In genomic region chr20:2873747-2874041, GRCh38 we compare ENCODE assay signal across 8 cellular contexts. TPM values are rescaled to one million over a fixed set of nuclear protein-coding genes. Genes with fewer than 3 reads are reported as not detected.
DNase-seq lines count a peak whose midpoint lies in the region; ATAC-seq and TF ChIP-seq lines count a peak whose summit lies in the region.

No MANE protein-coding gene starts in this region.

- peak overlapping the region; percentile 83 to 90 (median 86) for H3K4me3 Mint-ChIP-seq in brain

- H3K36me3 Mint-ChIP-seq in brain, result peaks cover 16% of the 10 kb centered on the region

- peaks cover 61% of the 10 kb centered on the region for H3K4me1 Mint-ChIP-seq in brain

- DNase-seq in SK-MEL-5 (ENCODE audit: low read depth, low spot score), result peak; percentile 41
- DNase-seq in left colon, result peak; percentile 43 to 71
- peak; percentile 58 for DNase-seq in stimulated activated CD4-positive, alpha-beta T cell treated with anti-CD3 and anti-CD28 coated beads, Interleukin-4, amount 100 ng/mL, for 1 hour
- DNase-seq in COLO829 (ENCODE audit: low spot score), result no peak
- DNase-seq in kidney glomerular epithelial cell (lab: John Stamatoyannopoulos, UW), result no peak

- H3K9me3 Mint-ChIP-seq in brain, result peaks cover 0 to 2% (median 0%) of the 10 kb centered on the region in 5 experiments

- peak; percentile 34 for ATAC-seq in GM18868 (IDR thresholded peaks at IDR 0.05; ENCODE audit: unreplicated experiment)
- peak; percentile 36 for ATAC-seq in HG03025 (IDR thresholded peaks at IDR 0.05; ENCODE audit: low FRiP score, unreplicated experiment)
- ATAC-seq in left colon, result no peak

- peak overlapping the region; percentile 65 to 87 (median 79) for H3K27ac Mint-ChIP-seq in brain

- no peak for TF ChIP-seq CTCF in brain (conservative IDR thresholded peaks at IDR 0.05)

- intact Hi-C loops in left colon (cut with DNase I, micrococcal nuclease), result no loop called here

- in situ Hi-C loops in SK-MEL-5 (cut with HindIII; ENCODE audit: low pct_unique_long_range_greater_than_20kb, low sequenced_read_pairs), result no loop called here

- H3K27me3 Mint-ChIP-seq in brain, result peaks cover 8% of the 10 kb centered on the region

RNA-seq across cellular contexts. Expression of gene PTPRA, which starts 0.4 kb away (rescaled TPM):
- total RNA-seq in SK-MEL-5 (2014; rRNA removed; shearing (Covaris generic)), result 35.2 and 45.5 TPM in 2 replicates
- polyA plus RNA-seq in SK-MEL-5 (2015; cell fraction: cytosol; rRNA removed), result 72.5 and 97.8 TPM in 2 replicates
- polyA plus RNA-seq in SK-MEL-5 (2015; cell fraction: nucleus; rRNA removed), result 116 and 127 TPM in 2 replicates
- 101 TPM for polyA plus RNA-seq in brain (ENCODE audit: insufficient read depth, low read depth, low replicate concordance)
- 10 to 100 TPM; 41.4 to 55.5 TPM for total RNA-seq in left colon

RNA-seq across cellular contexts. Expression of gene VPS16, which starts 33.1 kb away (rescaled TPM):
- total RNA-seq in SK-MEL-5 (2014; rRNA removed; shearing (Covaris generic)), result 39.0 and 39.7 TPM in 2 replicates
- 31.8 and 39.7 TPM in 2 replicates for polyA plus RNA-seq in SK-MEL-5 (2015; cell fraction: cytosol; rRNA removed)
- 244 and 298 TPM in 2 replicates for polyA plus RNA-seq in SK-MEL-5 (2015; cell fraction: nucleus; rRNA removed)
- polyA plus RNA-seq in brain (ENCODE audit: insufficient read depth, low read depth, low replicate concordance), result 38.4 TPM
- 10 to 100 TPM; 33.9 to 41.0 TPM for total RNA-seq in left colon

RNA-seq across cellular contexts. Expression of gene PCED1A, which starts 33.2 kb away (rescaled TPM):
- total RNA-seq in SK-MEL-5 (2014; rRNA removed; shearing (Covaris generic)), result 17.2 and 22.6 TPM in 2 replicates
- 27.8 and 31.5 TPM in 2 replicates for polyA plus RNA-seq in SK-MEL-5 (2015; cell fraction: cytosol; rRNA removed)
- polyA plus RNA-seq in SK-MEL-5 (2015; cell fraction: nucleus; rRNA removed), result 353 and 387 TPM in 2 replicates
- 34.9 TPM for polyA plus RNA-seq in brain (ENCODE audit: insufficient read depth, low read depth, low replicate concordance)
- total RNA-seq in left colon, result 10 to 100 TPM; 16.2 to 26.8 TPM

RNA-seq across cellular contexts. Expression of gene TMEM239, which starts 57.5 kb away (rescaled TPM):
- not detected in 2 replicates for total RNA-seq in SK-MEL-5 (2014; rRNA removed; shearing (Covaris generic))
- polyA plus RNA-seq in SK-MEL-5 (2015; cell fraction: cytosol; rRNA removed), result not detected in 2 replicates
- not detected in 2 replicates for polyA plus RNA-seq in SK-MEL-5 (2015; cell fraction: nucleus; rRNA removed)
- not detected for polyA plus RNA-seq in brain (ENCODE audit: insufficient read depth, low read depth, low replicate concordance)
- total RNA-seq in left colon, result not detected

RNA-seq across cellular contexts. Expression of gene C20orf141, which starts 58.9 kb away (rescaled TPM):
- 0.88 TPM in 1 of 2 replicates, not detected in the other for total RNA-seq in SK-MEL-5 (2014; rRNA removed; shearing (Covaris generic))
- polyA plus RNA-seq in SK-MEL-5 (2015; cell fraction: cytosol; rRNA removed), result not detected in 2 replicates
- not detected in 2 replicates for polyA plus RNA-seq in SK-MEL-5 (2015; cell fraction: nucleus; rRNA removed)
- not detected for polyA plus RNA-seq in brain (ENCODE audit: insufficient read depth, low read depth, low replicate concordance)
- not detected for total RNA-seq in left colon

Comparison
In these comparisons a context has a peak if more than half of its experiments do, and no peak if none do; other contexts are left out.
1. DNase-seq: peak in SK-MEL-5 (single experiment), left colon (2 of 2) and stimulated activated CD4-positive, alpha-beta T cell treated with anti-CD3 and anti-CD28 coated beads, Interleukin-4, amount 100 ng/mL, for 1 hour (single experiment); none in COLO829 (single experiment) and kidney glomerular epithelial cell (single experiment).